ENCODE assay signal across 1 cellular context in the genomic region with DNA sequence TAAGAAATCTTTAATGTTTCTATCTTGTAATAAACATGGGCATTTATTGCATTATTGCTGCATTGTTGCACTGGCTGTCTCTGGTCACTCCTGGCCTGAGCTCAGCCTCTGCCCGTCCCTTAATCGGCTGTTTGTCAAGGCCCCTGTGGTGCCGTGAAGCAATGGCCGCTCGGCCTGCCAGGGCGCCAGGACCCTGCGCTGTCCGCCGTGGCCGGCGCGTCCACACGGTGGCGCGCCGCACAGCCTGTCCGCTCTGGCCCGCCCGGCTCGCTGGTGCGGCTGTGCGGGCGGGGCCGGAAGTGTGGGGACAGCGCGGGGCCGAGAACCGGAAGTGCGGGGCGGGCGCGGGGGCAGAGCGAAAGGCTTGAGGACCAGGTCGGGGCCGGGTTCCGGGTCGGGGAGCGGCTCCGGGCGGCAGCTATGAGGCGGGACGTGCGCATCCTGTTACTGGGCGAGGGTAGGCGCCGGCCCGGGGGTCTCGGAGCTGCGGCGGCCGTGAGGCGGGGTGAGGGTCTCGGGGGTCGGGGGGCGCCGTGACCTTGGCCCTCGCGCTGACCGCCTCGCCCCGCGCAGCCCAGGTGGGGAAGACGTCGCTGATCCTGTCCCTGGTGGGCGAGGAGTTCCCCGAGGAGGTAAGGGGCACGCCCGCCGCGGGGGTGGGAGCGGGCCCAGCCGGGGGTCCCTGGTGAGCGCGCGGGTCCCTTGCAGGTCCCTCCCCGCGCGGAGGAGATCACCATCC.
TF ChIP-seq lines count a peak whose summit lies in the region.

A gene (plus strand): TSS at position 353 of the 739 bp plus-strand sequence. CDS start 68 bp downstream, at position 421.

TF ChIP-seq in K562, 482 proteins besides CTCF, POLR2A, EP300 and RAD21 (continued from another document and continues in another):
- TF ChIP-seq SP2 (IDR thresholded peaks at IDR 0.05; ENCODE audit: extremely low read depth, low read depth, low read length, poor library complexity, severe bottlenecking) (peak; percentile 99), BRCA1 (IDR thresholded peaks at IDR 0.05) (no peak), BRCA1 (CRISPR knock-in tag; IDR thresholded peaks at IDR 0.05) (no peak), TGIF2 (CRISPR knock-in tag; IDR thresholded peaks at IDR 0.05) (peak; percentile 45; the same call in 1 of the 2 replicates), POLR2AphosphoS5 (IDR thresholded peaks at IDR 0.05; ENCODE audit: control insufficient read depth, insufficient read depth, low read depth, low read length) (peak; percentile 71; the same call in 1 of the 2 replicates), EGR1 (conservative IDR thresholded peaks at IDR 0.05) (peak; percentile 80), CTBP1 (IDR thresholded peaks at IDR 0.05; ENCODE audit: borderline replicate concordance) (peak; percentile 92), TRIM24 (IDR thresholded peaks at IDR 0.05) (peak in 1 of 2 experiments; percentile 40; a peak in 1 of 4 replicates), RBFOX2 (IDR thresholded peaks at IDR 0.05; ENCODE audit: low read depth, low read length) (peak; percentile 79), SMAD4 (CRISPR knock-in tag; conservative IDR thresholded peaks at IDR 0.05) (peak; percentile 85), ATF1 (CRISPR knock-in tag; IDR thresholded peaks at IDR 0.05) (no peak), ATF1 (tag; IDR thresholded peaks at IDR 0.05) (peak; percentile 72), NFIC (IDR thresholded peaks at IDR 0.05) (peak; percentile 37; the same call in 1 of the 2 replicates), NFE2 (IDR thresholded peaks at IDR 0.05; ENCODE audit: low read depth) (no peak), NONO (IDR thresholded peaks at IDR 0.05; ENCODE audit: low read depth in 2 of 2, low read length in 1 of 2) (peak in 1 of 2 experiments; percentile 95; a peak in 2 of 4 replicates), TSC22D4 (tag; IDR thresholded peaks at IDR 0.05) (no peak), GTF2E2 (tag; IDR thresholded peaks at IDR 0.05) (peak; percentile 29; the same call in 1 of the 2 replicates), CBX3 (IDR thresholded peaks at IDR 0.05; ENCODE audit: borderline replicate concordance in 1 of 2, low read length in 2 of 2) (0 out of 3 replicates have a peak, but pooled peaks of 1 of the 2 experiments have one; percentile 32), SOX6 (IDR thresholded peaks at IDR 0.05) (peak; percentile 79), SIN3A (IDR thresholded peaks at IDR 0.05; ENCODE audit: borderline replicate concordance in 2 of 2, control insufficient read depth in 1 of 2, low read depth in 2 of 2, low read length in 2 of 2) (peak; percentile 52 to 83; a peak in 2 of 4 replicates)
- TF ChIP-seq, protein P1, sequence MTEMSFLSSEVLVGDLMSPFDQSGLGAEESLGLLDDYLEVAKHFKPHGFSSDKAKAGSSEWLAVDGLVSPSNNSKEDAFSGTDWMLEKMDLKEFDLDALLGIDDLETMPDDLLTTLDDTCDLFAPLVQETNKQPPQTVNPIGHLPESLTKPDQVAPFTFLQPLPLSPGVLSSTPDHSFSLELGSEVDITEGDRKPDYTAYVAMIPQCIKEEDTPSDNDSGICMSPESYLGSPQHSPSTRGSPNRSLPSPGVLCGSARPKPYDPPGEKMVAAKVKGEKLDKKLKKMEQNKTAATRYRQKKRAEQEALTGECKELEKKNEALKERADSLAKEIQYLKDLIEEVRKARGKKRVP (CRISPR knock-in tag; IDR thresholded peaks at IDR 0.05): no peak
- TF ChIP-seq, protein P2, sequence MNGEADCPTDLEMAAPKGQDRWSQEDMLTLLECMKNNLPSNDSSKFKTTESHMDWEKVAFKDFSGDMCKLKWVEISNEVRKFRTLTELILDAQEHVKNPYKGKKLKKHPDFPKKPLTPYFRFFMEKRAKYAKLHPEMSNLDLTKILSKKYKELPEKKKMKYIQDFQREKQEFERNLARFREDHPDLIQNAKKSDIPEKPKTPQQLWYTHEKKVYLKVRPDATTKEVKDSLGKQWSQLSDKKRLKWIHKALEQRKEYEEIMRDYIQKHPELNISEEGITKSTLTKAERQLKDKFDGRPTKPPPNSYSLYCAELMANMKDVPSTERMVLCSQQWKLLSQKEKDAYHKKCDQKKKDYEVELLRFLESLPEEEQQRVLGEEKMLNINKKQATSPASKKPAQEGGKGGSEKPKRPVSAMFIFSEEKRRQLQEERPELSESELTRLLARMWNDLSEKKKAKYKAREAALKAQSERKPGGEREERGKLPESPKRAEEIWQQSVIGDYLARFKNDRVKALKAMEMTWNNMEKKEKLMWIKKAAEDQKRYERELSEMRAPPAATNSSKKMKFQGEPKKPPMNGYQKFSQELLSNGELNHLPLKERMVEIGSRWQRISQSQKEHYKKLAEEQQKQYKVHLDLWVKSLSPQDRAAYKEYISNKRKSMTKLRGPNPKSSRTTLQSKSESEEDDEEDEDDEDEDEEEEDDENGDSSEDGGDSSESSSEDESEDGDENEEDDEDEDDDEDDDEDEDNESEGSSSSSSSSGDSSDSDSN (IDR thresholded peaks at IDR 0.05; ENCODE audit: borderline replicate concordance in 1 of 2, low read depth in 2 of 2, low read length in 2 of 2): peak in 1 of 2 experiments; percentile 43; a peak in 1 of 4 replicates
- TF ChIP-seq, protein P3, sequence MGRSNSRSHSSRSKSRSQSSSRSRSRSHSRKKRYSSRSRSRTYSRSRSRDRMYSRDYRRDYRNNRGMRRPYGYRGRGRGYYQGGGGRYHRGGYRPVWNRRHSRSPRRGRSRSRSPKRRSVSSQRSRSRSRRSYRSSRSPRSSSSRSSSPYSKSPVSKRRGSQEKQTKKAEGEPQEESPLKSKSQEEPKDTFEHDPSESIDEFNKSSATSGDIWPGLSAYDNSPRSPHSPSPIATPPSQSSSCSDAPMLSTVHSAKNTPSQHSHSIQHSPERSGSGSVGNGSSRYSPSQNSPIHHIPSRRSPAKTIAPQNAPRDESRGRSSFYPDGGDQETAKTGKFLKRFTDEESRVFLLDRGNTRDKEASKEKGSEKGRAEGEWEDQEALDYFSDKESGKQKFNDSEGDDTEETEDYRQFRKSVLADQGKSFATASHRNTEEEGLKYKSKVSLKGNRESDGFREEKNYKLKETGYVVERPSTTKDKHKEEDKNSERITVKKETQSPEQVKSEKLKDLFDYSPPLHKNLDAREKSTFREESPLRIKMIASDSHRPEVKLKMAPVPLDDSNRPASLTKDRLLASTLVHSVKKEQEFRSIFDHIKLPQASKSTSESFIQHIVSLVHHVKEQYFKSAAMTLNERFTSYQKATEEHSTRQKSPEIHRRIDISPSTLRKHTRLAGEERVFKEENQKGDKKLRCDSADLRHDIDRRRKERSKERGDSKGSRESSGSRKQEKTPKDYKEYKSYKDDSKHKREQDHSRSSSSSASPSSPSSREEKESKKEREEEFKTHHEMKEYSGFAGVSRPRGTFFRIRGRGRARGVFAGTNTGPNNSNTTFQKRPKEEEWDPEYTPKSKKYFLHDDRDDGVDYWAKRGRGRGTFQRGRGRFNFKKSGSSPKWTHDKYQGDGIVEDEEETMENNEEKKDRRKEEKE (IDR thresholded peaks at IDR 0.05; ENCODE audit: borderline replicate concordance in 1 of 2, control insufficient read depth in 1 of 2, low read depth in 2 of 2, low read length in 1 of 2): peak in 1 of 2 experiments; percentile 89; a peak in 2 of 4 replicates
- TF ChIP-seq, protein P4, sequence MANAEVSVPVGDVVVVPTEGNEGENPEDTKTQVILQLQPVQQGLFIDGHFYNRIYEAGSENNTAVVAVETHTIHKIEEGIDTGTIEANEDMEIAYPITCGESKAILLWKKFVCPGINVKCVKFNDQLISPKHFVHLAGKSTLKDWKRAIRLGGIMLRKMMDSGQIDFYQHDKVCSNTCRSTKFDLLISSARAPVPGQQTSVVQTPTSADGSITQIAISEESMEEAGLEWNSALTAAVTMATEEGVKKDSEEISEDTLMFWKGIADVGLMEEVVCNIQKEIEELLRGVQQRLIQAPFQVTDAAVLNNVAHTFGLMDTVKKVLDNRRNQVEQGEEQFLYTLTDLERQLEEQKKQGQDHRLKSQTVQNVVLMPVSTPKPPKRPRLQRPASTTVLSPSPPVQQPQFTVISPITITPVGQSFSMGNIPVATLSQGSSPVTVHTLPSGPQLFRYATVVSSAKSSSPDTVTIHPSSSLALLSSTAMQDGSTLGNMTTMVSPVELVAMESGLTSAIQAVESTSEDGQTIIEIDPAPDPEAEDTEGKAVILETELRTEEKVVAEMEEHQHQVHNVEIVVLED (CRISPR knock-in tag; IDR thresholded peaks at IDR 0.05): peak; percentile 78
- TF ChIP-seq, protein P5, sequence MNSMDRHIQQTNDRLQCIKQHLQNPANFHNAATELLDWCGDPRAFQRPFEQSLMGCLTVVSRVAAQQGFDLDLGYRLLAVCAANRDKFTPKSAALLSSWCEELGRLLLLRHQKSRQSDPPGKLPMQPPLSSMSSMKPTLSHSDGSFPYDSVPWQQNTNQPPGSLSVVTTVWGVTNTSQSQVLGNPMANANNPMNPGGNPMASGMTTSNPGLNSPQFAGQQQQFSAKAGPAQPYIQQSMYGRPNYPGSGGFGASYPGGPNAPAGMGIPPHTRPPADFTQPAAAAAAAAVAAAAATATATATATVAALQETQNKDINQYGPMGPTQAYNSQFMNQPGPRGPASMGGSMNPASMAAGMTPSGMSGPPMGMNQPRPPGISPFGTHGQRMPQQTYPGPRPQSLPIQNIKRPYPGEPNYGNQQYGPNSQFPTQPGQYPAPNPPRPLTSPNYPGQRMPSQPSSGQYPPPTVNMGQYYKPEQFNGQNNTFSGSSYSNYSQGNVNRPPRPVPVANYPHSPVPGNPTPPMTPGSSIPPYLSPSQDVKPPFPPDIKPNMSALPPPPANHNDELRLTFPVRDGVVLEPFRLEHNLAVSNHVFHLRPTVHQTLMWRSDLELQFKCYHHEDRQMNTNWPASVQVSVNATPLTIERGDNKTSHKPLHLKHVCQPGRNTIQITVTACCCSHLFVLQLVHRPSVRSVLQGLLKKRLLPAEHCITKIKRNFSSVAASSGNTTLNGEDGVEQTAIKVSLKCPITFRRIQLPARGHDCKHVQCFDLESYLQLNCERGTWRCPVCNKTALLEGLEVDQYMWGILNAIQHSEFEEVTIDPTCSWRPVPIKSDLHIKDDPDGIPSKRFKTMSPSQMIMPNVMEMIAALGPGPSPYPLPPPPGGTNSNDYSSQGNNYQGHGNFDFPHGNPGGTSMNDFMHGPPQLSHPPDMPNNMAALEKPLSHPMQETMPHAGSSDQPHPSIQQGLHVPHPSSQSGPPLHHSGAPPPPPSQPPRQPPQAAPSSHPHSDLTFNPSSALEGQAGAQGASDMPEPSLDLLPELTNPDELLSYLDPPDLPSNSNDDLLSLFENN (IDR thresholded peaks at IDR 0.05; ENCODE audit: low read depth in 2 of 2, low read length in 2 of 2): peak in 1 of 2 experiments; percentile 33; a peak in 1 of 4 replicates
- TF ChIP-seq, protein P6, sequence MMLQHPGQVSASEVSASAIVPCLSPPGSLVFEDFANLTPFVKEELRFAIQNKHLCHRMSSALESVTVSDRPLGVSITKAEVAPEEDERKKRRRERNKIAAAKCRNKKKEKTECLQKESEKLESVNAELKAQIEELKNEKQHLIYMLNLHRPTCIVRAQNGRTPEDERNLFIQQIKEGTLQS (IDR thresholded peaks at IDR 0.05): no peak
- TF ChIP-seq, protein P6 (CRISPR knock-in tag; conservative IDR thresholded peaks at IDR 0.05): no peak
- TF ChIP-seq, protein P7, sequence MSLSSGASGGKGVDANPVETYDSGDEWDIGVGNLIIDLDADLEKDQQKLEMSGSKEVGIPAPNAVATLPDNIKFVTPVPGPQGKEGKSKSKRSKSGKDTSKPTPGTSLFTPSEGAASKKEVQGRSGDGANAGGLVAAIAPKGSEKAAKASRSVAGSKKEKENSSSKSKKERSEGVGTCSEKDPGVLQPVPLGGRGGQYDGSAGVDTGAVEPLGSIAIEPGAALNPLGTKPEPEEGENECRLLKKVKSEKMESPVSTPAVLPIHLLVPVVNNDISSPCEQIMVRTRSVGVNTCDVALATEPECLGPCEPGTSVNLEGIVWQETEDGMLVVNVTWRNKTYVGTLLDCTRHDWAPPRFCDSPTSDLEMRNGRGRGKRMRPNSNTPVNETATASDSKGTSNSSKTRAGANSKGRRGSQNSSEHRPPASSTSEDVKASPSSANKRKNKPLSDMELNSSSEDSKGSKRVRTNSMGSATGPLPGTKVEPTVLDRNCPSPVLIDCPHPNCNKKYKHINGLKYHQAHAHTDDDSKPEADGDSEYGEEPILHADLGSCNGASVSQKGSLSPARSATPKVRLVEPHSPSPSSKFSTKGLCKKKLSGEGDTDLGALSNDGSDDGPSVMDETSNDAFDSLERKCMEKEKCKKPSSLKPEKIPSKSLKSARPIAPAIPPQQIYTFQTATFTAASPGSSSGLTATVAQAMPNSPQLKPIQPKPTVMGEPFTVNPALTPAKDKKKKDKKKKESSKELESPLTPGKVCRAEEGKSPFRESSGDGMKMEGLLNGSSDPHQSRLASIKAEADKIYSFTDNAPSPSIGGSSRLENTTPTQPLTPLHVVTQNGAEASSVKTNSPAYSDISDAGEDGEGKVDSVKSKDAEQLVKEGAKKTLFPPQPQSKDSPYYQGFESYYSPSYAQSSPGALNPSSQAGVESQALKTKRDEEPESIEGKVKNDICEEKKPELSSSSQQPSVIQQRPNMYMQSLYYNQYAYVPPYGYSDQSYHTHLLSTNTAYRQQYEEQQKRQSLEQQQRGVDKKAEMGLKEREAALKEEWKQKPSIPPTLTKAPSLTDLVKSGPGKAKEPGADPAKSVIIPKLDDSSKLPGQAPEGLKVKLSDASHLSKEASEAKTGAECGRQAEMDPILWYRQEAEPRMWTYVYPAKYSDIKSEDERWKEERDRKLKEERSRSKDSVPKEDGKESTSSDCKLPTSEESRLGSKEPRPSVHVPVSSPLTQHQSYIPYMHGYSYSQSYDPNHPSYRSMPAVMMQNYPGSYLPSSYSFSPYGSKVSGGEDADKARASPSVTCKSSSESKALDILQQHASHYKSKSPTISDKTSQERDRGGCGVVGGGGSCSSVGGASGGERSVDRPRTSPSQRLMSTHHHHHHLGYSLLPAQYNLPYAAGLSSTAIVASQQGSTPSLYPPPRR (CRISPR knock-in tag; IDR thresholded peaks at IDR 0.05; ENCODE audit: borderline replicate concordance): 0 out of 2 replicates have a peak, but pooled peaks have one; percentile 47
- TF ChIP-seq, protein P8, sequence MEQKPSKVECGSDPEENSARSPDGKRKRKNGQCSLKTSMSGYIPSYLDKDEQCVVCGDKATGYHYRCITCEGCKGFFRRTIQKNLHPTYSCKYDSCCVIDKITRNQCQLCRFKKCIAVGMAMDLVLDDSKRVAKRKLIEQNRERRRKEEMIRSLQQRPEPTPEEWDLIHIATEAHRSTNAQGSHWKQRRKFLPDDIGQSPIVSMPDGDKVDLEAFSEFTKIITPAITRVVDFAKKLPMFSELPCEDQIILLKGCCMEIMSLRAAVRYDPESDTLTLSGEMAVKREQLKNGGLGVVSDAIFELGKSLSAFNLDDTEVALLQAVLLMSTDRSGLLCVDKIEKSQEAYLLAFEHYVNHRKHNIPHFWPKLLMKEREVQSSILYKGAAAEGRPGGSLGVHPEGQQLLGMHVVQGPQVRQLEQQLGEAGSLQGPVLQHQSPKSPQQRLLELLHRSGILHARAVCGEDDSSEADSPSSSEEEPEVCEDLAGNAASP (IDR thresholded peaks at IDR 0.05): no peak
- TF ChIP-seq, protein P9, sequence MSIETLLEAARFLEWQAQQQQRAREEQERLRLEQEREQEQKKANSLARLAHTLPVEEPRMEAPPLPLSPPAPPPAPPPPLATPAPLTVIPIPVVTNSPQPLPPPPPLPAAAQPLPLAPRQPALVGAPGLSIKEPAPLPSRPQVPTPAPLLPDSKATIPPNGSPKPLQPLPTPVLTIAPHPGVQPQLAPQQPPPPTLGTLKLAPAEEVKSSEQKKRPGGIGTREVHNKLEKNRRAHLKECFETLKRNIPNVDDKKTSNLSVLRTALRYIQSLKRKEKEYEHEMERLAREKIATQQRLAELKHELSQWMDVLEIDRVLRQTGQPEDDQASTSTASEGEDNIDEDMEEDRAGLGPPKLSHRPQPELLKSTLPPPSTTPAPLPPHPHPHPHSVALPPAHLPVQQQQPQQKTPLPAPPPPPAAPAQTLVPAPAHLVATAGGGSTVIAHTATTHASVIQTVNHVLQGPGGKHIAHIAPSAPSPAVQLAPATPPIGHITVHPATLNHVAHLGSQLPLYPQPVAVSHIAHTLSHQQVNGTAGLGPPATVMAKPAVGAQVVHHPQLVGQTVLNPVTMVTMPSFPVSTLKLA (conservative IDR thresholded peaks at IDR 0.05): peak; percentile 28 to 62; a peak in 2 of 4 replicates
